Comparison of ENCODE assay signal across 12 cellular contexts in genomic region chr2:170277943-170278342, GRCh38.
DNase-seq lines count a peak whose midpoint lies in the region.
"Had no signal": no experiment of that assay in that cellular context is flagged by ENCODE, and none has a peak within 500 bp of the region (broad histone marks: within the 10 kb centered on the region; RNA-seq: fewer than 3 reads in every experiment).

No MANE protein-coding gene starts in this region.

- DNase-seq in DMS 273 (lab: John Stamatoyannopoulos, UW; ENCODE audit: unreplicated experiment) (peak; percentile 22), DMS 273 treated with DMSO at 0.1 percent for 48 hours (lab: John Stamatoyannopoulos, UW) (no peak), NCI-H146 treated with DMSO at 0.1 percent for 48 hours (lab: John Stamatoyannopoulos, UW; ENCODE audit: unreplicated experiment) (peak; percentile 73), NCI-H748 (lab: John Stamatoyannopoulos, UW; ENCODE audit: unreplicated experiment) (peak; percentile 97), left kidney (ENCODE audit: low read depth, low spot score) (peak; percentile 8), GM19238 (ENCODE audit: insufficient read length, low spot score) (no peak), nucleus accumbens (lab: John Stamatoyannopoulos, UW) (no peak)
- DNase-seq in stimulated activated CD4-positive, alpha-beta T cell treated with anti-CD3 and anti-CD28 coated beads, Interleukin-2, amount 100 ng/mL, for 48 hours: no peak
- DNase-seq: CD8-positive, alpha-beta memory T cell; DMS79; GOT3; PC-3 had no signal

Comparison
In these comparisons a context has a peak if more than half of its experiments do, and no peak if none do; other contexts are left out.
1. DNase-seq: peak in DMS 273 (single experiment), NCI-H146 treated with DMSO at 0.1 percent for 48 hours (single experiment), NCI-H748 (single experiment) and left kidney (single experiment); none in DMS 273 treated with DMSO at 0.1 percent for 48 hours (single experiment), GM19238 (single experiment), stimulated activated CD4-positive, alpha-beta T cell treated with anti-CD3 and anti-CD28 coated beads, Interleukin-2, amount 100 ng/mL, for 48 hours (0 of 2) and nucleus accumbens (0 of 56).